1 cellular context compared by ENCODE assay signal in genomic region chr3:149657458-149657795, GRCh38.
TF ChIP-seq lines count a peak whose summit lies in the region.

No MANE protein-coding gene starts in this region.

TF ChIP-seq in neural cell, 6 proteins besides CTCF, POLR2A, EP300 and RAD21 (continued from another document):
- TF ChIP-seq REST (IDR thresholded peaks at IDR 0.05; ENCODE audit: borderline replicate concordance) = no peak
